In genomic region chr18:48663096-48663930, GRCh38 we compare ENCODE assay signal across 9 cellular contexts.
DNase-seq lines count a peak whose midpoint lies in the region; ATAC-seq and TF ChIP-seq lines count a peak whose summit lies in the region.
"Had no signal": no experiment of that assay in that cellular context is flagged by ENCODE, and none has a peak within 500 bp of the region (broad histone marks: within the 10 kb centered on the region; RNA-seq: fewer than 3 reads in every experiment).

No MANE protein-coding gene starts in this region.

- H3K4me3 ChIP-seq in breast epithelium (no peak overlapping the region), upper lobe of left lung (no peak overlapping the region)

- ATAC-seq in naive B cell (ENCODE audit: low read depth in 2 of 2) (no peak), upper lobe of left lung (ENCODE audit: low FRiP score in 2 of 2) (no peak)
- no peak for ATAC-seq in effector memory CD8-positive, alpha-beta T cell (replicated peaks)

- intact Hi-C loops in breast epithelium (cut with DNase I; ENCODE audit: low total_unique reads): loop anchor here (5.0 kb wide), 1 partner anchor 186 kb away; no protein-coding TSS in a partner anchor
- intact Hi-C loops in MCF 10A (cut with micrococcal nuclease): no loop called here

- peaks cover 11% of the 10 kb centered on the region for H3K9me3 Mint-ChIP-seq in MCF 10A (ENCODE audit: unreplicated experiment)
- peaks cover 9% of the 10 kb centered on the region for H3K9me3 Mint-ChIP-seq in chondrocyte (ENCODE audit: low read depth)
- H3K9me3 Mint-ChIP-seq in naive B cell: peaks cover 0 to 9% (median 5%) of the 10 kb centered on the region in 7 donors
- no peaks in the 10 kb centered on the region for H3K9me3 Mint-ChIP-seq in effector memory CD8-positive, alpha-beta T cell

- H3K27ac Mint-ChIP-seq in MCF 10A (ENCODE audit: low read depth, unreplicated experiment): no peak overlapping the region
- peak overlapping the region; percentile 87 for H3K27ac Mint-ChIP-seq in chondrocyte (ENCODE audit: unreplicated experiment)
- peak overlapping the region in 4 of 6 donors; percentile 12 to 82 (median 70) for H3K27ac Mint-ChIP-seq in naive B cell
- no peak overlapping the region for H3K27ac Mint-ChIP-seq in effector memory CD8-positive, alpha-beta T cell

- no peak for TF ChIP-seq POLR2A in breast epithelium (IDR thresholded peaks at IDR 0.05)
- TF ChIP-seq POLR2A in upper lobe of left lung (IDR thresholded peaks at IDR 0.05): no peak

- H3K4me1 ChIP-seq in breast epithelium: peaks cover 0 to 7% of the 10 kb centered on the region in 2 donors
- H3K4me1 ChIP-seq in upper lobe of left lung: peaks cover 22 to 40% (median 30%) of the 10 kb centered on the region in 4 donors

- H3K36me3 Mint-ChIP-seq in MCF 10A (ENCODE audit: insufficient read depth, unreplicated experiment) (peaks cover 23% of the 10 kb centered on the region), chondrocyte (ENCODE audit: low read depth) (peaks cover 22% of the 10 kb centered on the region), naive B cell (peaks cover 12 to 14% of the 10 kb centered on the region in 2 donors)
- peaks cover 3% of the 10 kb centered on the region for H3K36me3 Mint-ChIP-seq in effector memory CD8-positive, alpha-beta T cell (ENCODE audit: insufficient read depth)

- H3K36me3 ChIP-seq in breast epithelium: no peaks in the 10 kb centered on the region
- H3K36me3 ChIP-seq in upper lobe of left lung: peaks cover 0 to 24% (median 2%) of the 10 kb centered on the region in 4 donors

- WGBS in upper lobe of left lung, 2 donors: 90 to 95% methylated on average over 13 to 14 of the region's 14 CpGs

- H3K9me3 ChIP-seq in breast epithelium (no peaks in the 10 kb centered on the region), upper lobe of left lung (no peaks in the 10 kb centered on the region)

- CTCF ChIA-PET in MCF 10A (lab: Yijun Ruan, JAX): interaction anchor here (0.5 to 8.0 kb wide), 13 partner anchors 27 to 266 kb away, joined by 3 to 99 read pairs (median 4); no protein-coding TSS in a partner anchor

- TF ChIP-seq CTCF in breast epithelium (IDR thresholded peaks at IDR 0.05): no peak
- no peak for TF ChIP-seq CTCF in MCF 10A (IDR thresholded peaks at IDR 0.05; ENCODE audit: unreplicated experiment)
- TF ChIP-seq CTCF in chondrocyte (IDR thresholded peaks at IDR 0.05): no peak
- no peak for TF ChIP-seq CTCF in upper lobe of left lung (IDR thresholded peaks at IDR 0.05)

- no peak for TF ChIP-seq EP300 in upper lobe of left lung (IDR thresholded peaks at IDR 0.05)

- H3K27me3 ChIP-seq in breast epithelium (no peaks in the 10 kb centered on the region), upper lobe of left lung (no peaks in the 10 kb centered on the region)

- H3K4me3 Mint-ChIP-seq in MCF 10A (ENCODE audit: unreplicated experiment): no peak overlapping the region
- H3K4me3 Mint-ChIP-seq in chondrocyte (ENCODE audit: unreplicated experiment): no peak overlapping the region
- no peak overlapping the region for H3K4me3 Mint-ChIP-seq in naive B cell
- no peak overlapping the region for H3K4me3 Mint-ChIP-seq in effector memory CD8-positive, alpha-beta T cell

- POLR2A ChIA-PET in MCF 10A (lab: Yijun Ruan, JAX): interaction anchor here (0.5 to 1.8 kb wide), 2 partner anchors 173 to 188 kb away, joined by 3 to 4 read pairs; no protein-coding TSS in a partner anchor

- H3K4me1 Mint-ChIP-seq in MCF 10A (ENCODE audit: insufficient read depth, unreplicated experiment): peaks cover 27% of the 10 kb centered on the region
- H3K4me1 Mint-ChIP-seq in chondrocyte (ENCODE audit: low read depth): peaks cover 32% of the 10 kb centered on the region
- H3K4me1 Mint-ChIP-seq in naive B cell: peaks cover 0 to 10% (median 4%) of the 10 kb centered on the region in 3 donors
- H3K4me1 Mint-ChIP-seq in effector memory CD8-positive, alpha-beta T cell (ENCODE audit: low read depth in 2 of 2): peaks cover 0 to 3% of the 10 kb centered on the region in 2 donors

- BruUV-seq in MCF 10A (replicated peaks; lab: Mats Ljungman, UMichigan): no TSS peak

- peak overlapping the region; percentile 32 to 45 for H3K27ac ChIP-seq in breast epithelium
- peak overlapping the region in 3 of 4 donors; percentile 22 to 73 (median 26) for H3K27ac ChIP-seq in upper lobe of left lung

- H3K27me3 Mint-ChIP-seq in MCF 10A (ENCODE audit: insufficient read depth, unreplicated experiment) (no peaks in the 10 kb centered on the region), chondrocyte (ENCODE audit: low read depth) (no peaks in the 10 kb centered on the region), naive B cell (no peaks in the 10 kb centered on the region)
- H3K27me3 Mint-ChIP-seq in effector memory CD8-positive, alpha-beta T cell: peaks cover 0 to 27% of the 10 kb centered on the region in 2 donors

- no peak for DNase-seq in breast epithelium (ENCODE audit: low spot score in 2 of 2)
- no peak for DNase-seq in MCF 10A (ENCODE audit: unreplicated experiment)
- no peak for DNase-seq in chondrocyte (ENCODE audit: low spot score)
- no peak for DNase-seq in naive B cell
- DNase-seq in upper lobe of left lung: no peak
- DNase-seq in effector memory CD8-positive, alpha-beta T cell: no peak
- DNase-seq in NCI-H345 treated with DMSO at 0.1 percent for 48 hours (lab: John Stamatoyannopoulos, UW; ENCODE audit: unreplicated experiment): no peak
- DNase-seq in Ammon's horn (ENCODE audit: low spot score): no peak
- DNase-seq: NCI-H1694 had no signal

Comparison
In these comparisons a context has a peak if more than half of its experiments do, and no peak if none do; other contexts are left out.
1. H3K27ac Mint-ChIP-seq: peak in chondrocyte (single experiment) and naive B cell (4 of 6); none in MCF 10A (single experiment) and effector memory CD8-positive, alpha-beta T cell (0 of 2).